ENCODE assay signal across 9 cellular contexts in genomic region chr16:30376508-30376907, GRCh38. TPM values are rescaled to one million over a fixed set of nuclear protein-coding genes. Genes with fewer than 3 reads are reported as not detected.
DNase-seq lines count a peak whose midpoint lies in the region; ATAC-seq and TF ChIP-seq lines count a peak whose summit lies in the region.
"Had no signal": no experiment of that assay in that cellular context is flagged by ENCODE, and none has a peak within 500 bp of the region (broad histone marks: within the 10 kb centered on the region; RNA-seq: fewer than 3 reads in every experiment).

No MANE protein-coding gene starts in this region.

- intact Hi-C loops in A673 (cut with micrococcal nuclease; ENCODE audit: unreplicated experiment), result no loop called here
- intact Hi-C loops in IMR-90 (cut with micrococcal nuclease), result no loop called here
- intact Hi-C loops in ovary (cut with DNase I), result loop anchor here in 1 of 4 donors (10.0 kb wide), 1 partner anchor 278 kb away; the partner anchor contains the start of genes FBRS and PRR14

- BruUV-seq in A673 (replicated peaks; lab: Mats Ljungman, UMichigan), result no TSS peak
- BruUV-seq in IMR-90 (replicated peaks; lab: Mats Ljungman, UMichigan), result no TSS peak

- no peak overlapping the region for H2BK15ac ChIP-seq in IMR-90 (ENCODE audit: low read depth, low read length)

- peak overlapping the region; percentile 43; the same call in 1 of the 2 replicates for H2AK5ac ChIP-seq in IMR-90 (ENCODE audit: low read depth, low read length)

- no peak overlapping the region for H3K56ac ChIP-seq in IMR-90 (ENCODE audit: extremely low read depth, insufficient read depth, low read length)

- no peak overlapping the region for H2BK5ac ChIP-seq in IMR-90 (ENCODE audit: low read depth, low read length, poor library complexity, severe bottlenecking)

- H3K9me3 ChIP-seq in A673 (ENCODE audit: low read depth, low read length, poor library complexity, severe bottlenecking) (no peaks in the 10 kb centered on the region), IMR-90 (ENCODE audit: control insufficient read depth, insufficient read depth, low read length) (no peaks in the 10 kb centered on the region), ovary (no peaks in the 10 kb centered on the region)
- H3K9me3 ChIP-seq: MG63 had no signal

- no peak overlapping the region for H2BK20ac ChIP-seq in IMR-90 (ENCODE audit: low read depth, low read length)

- peak overlapping the region; percentile 58 for H2AFZ ChIP-seq in IMR-90 (replicated peaks; ENCODE audit: low read length, poor library complexity)

- H4K20me1 ChIP-seq in IMR-90 (ENCODE audit: insufficient read depth, low read length), result peaks cover 10% of the 10 kb centered on the region

- TF ChIP-seq RAD21 in IMR-90 (IDR thresholded peaks at IDR 0.05; ENCODE audit: low read length), result no peak

- peak overlapping the region; percentile 28 for H2AK9ac ChIP-seq in IMR-90 (replicated peaks; ENCODE audit: low read depth, low read length, poor library complexity)

- no peak overlapping the region for H3K4me2 ChIP-seq in IMR-90 (ENCODE audit: low read depth, low read length)

- no peak overlapping the region for H3K4ac ChIP-seq in IMR-90 (ENCODE audit: low read depth, low read length)

- POLR2A ChIA-PET in A673 (lab: Charles Lee; ENCODE audit: low non-redundant PET) (no interaction called here), IMR-90 (lab: Charles Lee; ENCODE audit: unreplicated experiment) (no interaction called here)

- peaks cover 5 to 35% of the 10 kb centered on the region in 2 experiments for H3K79me1 ChIP-seq in IMR-90 (ENCODE audit: low read depth in 1 of 2, low read length in 2 of 2)

- no peak overlapping the region for H4K5ac ChIP-seq in IMR-90 (ENCODE audit: low read depth, low read length)

- 0 out of 4 replicates have a peak overlapping the region, but pooled peaks of 1 of the 2 experiments have one; percentile 37 for H4K8ac ChIP-seq in IMR-90 (ENCODE audit: low read depth in 2 of 2, low read length in 2 of 2)

- H3K36me3 ChIP-seq in A673 (ENCODE audit: insufficient read depth, low read length, poor library complexity, severe bottlenecking), result no peaks in the 10 kb centered on the region
- no peaks in the 10 kb centered on the region for H3K36me3 ChIP-seq in IMR-90 (ENCODE audit: control insufficient read depth, insufficient read depth, low read length)
- no peaks in the 10 kb centered on the region for H3K36me3 ChIP-seq in ovary

- H3K27me3 ChIP-seq in A673 (replicated peaks; ENCODE audit: insufficient read depth, low read depth, low read length, poor library complexity) (no peaks in the 10 kb centered on the region), IMR-90 (ENCODE audit: control insufficient read depth, insufficient read depth, low read length) (no peaks in the 10 kb centered on the region), ovary (no peaks in the 10 kb centered on the region)
- H3K27me3 ChIP-seq: MG63 had no signal

- CTCF ChIA-PET in A673 (lab: Charles Lee), result no interaction called here
- CTCF ChIA-PET in IMR-90 (lab: Yijun Ruan, JAX), result no interaction called here

- H3K27ac ChIP-seq in A673 (ENCODE audit: low read depth, low read length, poor library complexity, severe bottlenecking) (peak overlapping the region; percentile 100), IMR-90 (ENCODE audit: insufficient read depth, low read length) (no peak overlapping the region), cingulate gyrus (ENCODE audit: low read depth, low read length) (peak overlapping the region; percentile 29), ovary (peak overlapping the region in 1 of 2 donors; percentile 100)

- in situ Hi-C loops in IMR-90 (cut with MboI; ENCODE audit: low sequenced_read_pairs), result no loop called here

- H3K23ac ChIP-seq in IMR-90 (ENCODE audit: low read depth, low read length), result no peak overlapping the region

- no CpG with 5 or more reads among the region's 6 CpGs for WGBS in IMR-90 (ENCODE audit: extremely low coverage in 2 of 2, insufficient read length in 1 of 2), 2 experiments
- 82 to 91% (median 85%) methylated on average over 6 of the region's 6 CpGs for WGBS in ovary, 3 donors

- H3K4me1 ChIP-seq in A673 (ENCODE audit: insufficient read depth, low read length, poor library complexity, severe bottlenecking), result peaks cover 10% of the 10 kb centered on the region
- H3K4me1 ChIP-seq in IMR-90 (ENCODE audit: control insufficient read depth, insufficient read depth, low read length), result peaks cover 7% of the 10 kb centered on the region
- peaks cover 5% of the 10 kb centered on the region for H3K4me1 ChIP-seq in ovary (ENCODE audit: insufficient read depth)

- H3K4me3 ChIP-seq in A673 (ENCODE audit: low read depth, low read length, poor library complexity, severe bottlenecking) (no peak overlapping the region), IMR-90 (ENCODE audit: insufficient read depth, low read depth, low read length) (no peak overlapping the region), ovary (no peak overlapping the region)

- no peak overlapping the region for H3K18ac ChIP-seq in IMR-90 (ENCODE audit: low read depth, low read length)

- DNase-seq in A673 (ENCODE audit: low spot score), result no peak
- no peak for DNase-seq in IMR-90
- DNase-seq in ovary, result peak in 3 of 5 donors; percentile 19 to 57 (median 53)
- DNase-seq in NOMO-1 treated with DMSO at 0.1 percent for 48 hours (lab: John Stamatoyannopoulos, UW; ENCODE audit: unreplicated experiment), result no peak
- DNase-seq in Kasumi-1 (lab: John Stamatoyannopoulos, UW), result no peak
- DNase-seq in NCI-H2171 (lab: John Stamatoyannopoulos, UW), result no peak
- DNase-seq: MG63 had no signal

- no peak overlapping the region for H3K9ac ChIP-seq in IMR-90 (ENCODE audit: low read depth, low read length)

- TF ChIP-seq POLR2A in IMR-90 (IDR thresholded peaks at IDR 0.05; ENCODE audit: low read depth, low read length), result no peak
- TF ChIP-seq POLR2A in ovary (IDR thresholded peaks at IDR 0.05), result no peak

- no peak overlapping the region for H2BK120ac ChIP-seq in IMR-90 (ENCODE audit: low read depth, low read length)

- ATAC-seq in IMR-90 (ENCODE audit: low read depth) (no peak), GM21723 (IDR thresholded peaks at IDR 0.05; ENCODE audit: unreplicated experiment) (no peak)

- no peak for TF ChIP-seq EP300 in ovary (IDR thresholded peaks at IDR 0.05)

- H4K91ac ChIP-seq in IMR-90 (ENCODE audit: insufficient read depth, low read depth, low read length), result no peak overlapping the region

- dilution Hi-C loops in IMR-90 (cut with HindIII; ENCODE audit: low sequenced_read_pairs, unreplicated experiment), result no loop called here

- H3K14ac ChIP-seq in IMR-90 (replicated peaks; ENCODE audit: low read depth, low read length), result no peak overlapping the region

- H3K9me1 ChIP-seq in IMR-90 (ENCODE audit: insufficient read depth, low read length), result peaks cover 20% of the 10 kb centered on the region

- no peak for TF ChIP-seq CTCF in A673 (conservative IDR thresholded peaks at IDR 0.05; ENCODE audit: low read depth, low read length)
- TF ChIP-seq CTCF in IMR-90 (conservative IDR thresholded peaks at IDR 0.05; ENCODE audit: low read depth, low read length), result no peak
- TF ChIP-seq CTCF in ovary (IDR thresholded peaks at IDR 0.05), result no peak

TF ChIP-seq in IMR-90, 13 proteins besides CTCF, POLR2A, EP300 and RAD21:
- TF ChIP-seq MXI1 (IDR thresholded peaks at IDR 0.05; ENCODE audit: borderline replicate concordance, low read depth, low read length), result no peak
- TF ChIP-seq MAZ (IDR thresholded peaks at IDR 0.05; ENCODE audit: borderline replicate concordance, low read depth, low read length), result no peak
TF ChIP-seq in IMR-90: peak in this region for 0.

RNA-seq across cellular contexts. Expression of gene MYL11, which starts 1.9 kb away (rescaled TPM):
- not detected in 2 replicates for total RNA-seq in A673 (2021)
- not detected in 2 replicates for total RNA-seq in IMR-90 (2012; rRNA removed)
- polyA plus RNA-seq in IMR-90 (2012; rRNA removed), result 1.1 and 1.2 TPM in 2 replicates
- polyA plus RNA-seq in IMR-90 (2012; cell fraction: cytosol; rRNA removed), result not detected in 2 replicates
- polyA plus RNA-seq in IMR-90 (2012; cell fraction: nucleus; rRNA removed; ENCODE audit: low replicate concordance), result not detected in 2 replicates
- 1 to 10 TPM in 2 of 7 donors, not detected in 5; 1.0 to 1.3 TPM for total RNA-seq in ovary
- 1 to 10 TPM in 1 of 2 donors, under 1 TPM in 1; 0.38 to 1.4 TPM for polyA plus RNA-seq in ovary

RNA-seq across cellular contexts. Expression of gene SEPTIN1, which starts 5.9 kb away (rescaled TPM):
- 0.86 and 1.3 TPM in 2 replicates for total RNA-seq in A673 (2021)
- not detected in 2 replicates for total RNA-seq in IMR-90 (2012; rRNA removed)
- 0.24 and 0.50 TPM in 2 replicates for polyA plus RNA-seq in IMR-90 (2012; rRNA removed)
- 0.12 and 0.27 TPM in 2 replicates for polyA plus RNA-seq in IMR-90 (2012; cell fraction: cytosol; rRNA removed)
- 0.46 and 0.60 TPM in 2 replicates for polyA plus RNA-seq in IMR-90 (2012; cell fraction: nucleus; rRNA removed; ENCODE audit: low replicate concordance)
- total RNA-seq in ovary, result 1 to 10 TPM in 6 of 7 donors, under 1 TPM in 1; 0.46 to 8.2 (median 4.4) TPM
- 1 to 10 TPM; 1.9 to 3.2 TPM for polyA plus RNA-seq in ovary

RNA-seq across cellular contexts. Expression of gene TBC1D10B, which starts 6.2 kb away (rescaled TPM):
- total RNA-seq in A673 (2021), result 59.3 and 66.0 TPM in 2 replicates
- total RNA-seq in IMR-90 (2012; rRNA removed), result 8.1 and 8.4 TPM in 2 replicates
- 24.9 and 26.4 TPM in 2 replicates for polyA plus RNA-seq in IMR-90 (2012; rRNA removed)
- 30.8 and 40.6 TPM in 2 replicates for polyA plus RNA-seq in IMR-90 (2012; cell fraction: cytosol; rRNA removed)
- 41.1 and 73.5 TPM in 2 replicates for polyA plus RNA-seq in IMR-90 (2012; cell fraction: nucleus; rRNA removed; ENCODE audit: low replicate concordance)
- 10 to 100 TPM; 18.4 to 46.9 (median 38.0) TPM for total RNA-seq in ovary
- 10 to 100 TPM; 24.7 to 29.7 TPM for polyA plus RNA-seq in ovary

RNA-seq across cellular contexts. Expression of gene ZNF48, which starts 18.7 kb away (rescaled TPM):
- total RNA-seq in A673 (2021) (21.6 and 22.0 TPM in 2 replicates), IMR-90 (2012; rRNA removed) (6.6 and 6.9 TPM in 2 replicates), ovary (1 to 10 TPM; 6.2 to 9.8 (median 6.7) TPM)
- polyA plus RNA-seq in IMR-90 (2012; rRNA removed) (5.8 and 6.7 TPM in 2 replicates), ovary (1 to 10 TPM; 2.7 to 4.8 TPM)
- 5.6 and 5.8 TPM in 2 replicates for polyA plus RNA-seq in IMR-90 (2012; cell fraction: cytosol; rRNA removed)
- polyA plus RNA-seq in IMR-90 (2012; cell fraction: nucleus; rRNA removed; ENCODE audit: low replicate concordance), result 5.3 and 10.5 TPM in 2 replicates

RNA-seq across cellular contexts. Expression of gene CD2BP2, which starts 21.4 kb away (rescaled TPM):
- total RNA-seq in A673 (2021), result 67.6 and 72.5 TPM in 2 replicates
- 29.6 and 34.4 TPM in 2 replicates for total RNA-seq in IMR-90 (2012; rRNA removed)
- polyA plus RNA-seq in IMR-90 (2012; rRNA removed), result 41.1 and 44.0 TPM in 2 replicates
- 33.8 and 49.6 TPM in 2 replicates for polyA plus RNA-seq in IMR-90 (2012; cell fraction: cytosol; rRNA removed)
- 92.8 and 111 TPM in 2 replicates for polyA plus RNA-seq in IMR-90 (2012; cell fraction: nucleus; rRNA removed; ENCODE audit: low replicate concordance)
- 10 to 100 TPM; 29.2 to 68.3 (median 64.7) TPM for total RNA-seq in ovary
- polyA plus RNA-seq in ovary, result 10 to 100 TPM; 44.1 to 81.7 TPM

Comparison
In these comparisons a context has a peak if more than half of its experiments do, and no peak if none do; other contexts are left out.
1. DNase-seq: peak in ovary (3 of 5); none in A673 (single experiment), IMR-90 (single experiment), NOMO-1 treated with DMSO at 0.1 percent for 48 hours (single experiment), Kasumi-1 (0 of 2) and NCI-H2171 (single experiment).